In genomic region chr19:9008667-9009066, GRCh38 we compare ENCODE assay signal across 31 cellular contexts. TPM values are rescaled to one million over a fixed set of nuclear protein-coding genes. Genes with fewer than 3 reads are reported as not detected.
"Had no signal": no experiment of that assay in that cellular context is flagged by ENCODE, and none has a peak within 500 bp of the region (broad histone marks: within the 10 kb centered on the region; RNA-seq: fewer than 3 reads in every experiment).

No MANE protein-coding gene starts in this region.

- H3K4me3 ChIP-seq: SJCRH30, SK-N-MC had no signal

- H3K27ac ChIP-seq: brain microvascular endothelial cell, SJCRH30, SK-N-MC had no signal

- H3K4me1 ChIP-seq: SJCRH30 had no signal

- H3K36me3 ChIP-seq: brain microvascular endothelial cell, SJCRH30 had no signal

- H3K27me3 ChIP-seq: brain microvascular endothelial cell had no signal

- H3K4me3 Mint-ChIP-seq: activated CD4-positive, alpha-beta T cell treated with anti-CD3 and anti-CD28 coated beads, Interleukin-2, amount 10 ng/mL, durations not matched to agents 24 days and 14 days; activated CD8-positive, alpha-beta T cell treated with anti-CD3 and anti-CD28 coated beads for 36 hours; activated naive CD8-positive, alpha-beta T cell; activated naive CD8-positive, alpha-beta T cell treated with anti-CD3 and anti-CD28 coated beads, Interleukin-2, amount 50 U/mL, for 24 hours; activated T-cell treated with anti-CD3 and anti-CD28 coated beads, Interleukin-2, amount 50 U/mL, for 72 hours had no signal

- H3K27ac Mint-ChIP-seq: activated CD4-positive, alpha-beta T cell treated with anti-CD3 and anti-CD28 coated beads, Interleukin-2, amount 10 ng/mL, durations not matched to agents 24 days and 14 days; activated CD8-positive, alpha-beta T cell treated with anti-CD3 and anti-CD28 coated beads for 36 hours; activated naive CD8-positive, alpha-beta T cell; activated naive CD8-positive, alpha-beta T cell treated with anti-CD3 and anti-CD28 coated beads, Interleukin-2, amount 50 U/mL, for 24 hours; activated T-cell treated with anti-CD3 and anti-CD28 coated beads, Interleukin-2, amount 50 U/mL, for 72 hours; activated T-helper 2 cell treated with anti-CD3 and anti-CD28 coated beads, Interferon-gamma antibody, Interleukin-2, Interleukin-4, amounts not matched to agents 10 μg/mL and 5 μg/mL and 100 μg/mL, durations not matched to agents 14 hours and 24 hours and 36 hours had no signal

- ATAC-seq: activated CD8-positive, alpha-beta T cell treated with anti-CD3 and anti-CD28 coated beads for 36 hours; activated naive CD8-positive, alpha-beta T cell treated with anti-CD3 and anti-CD28 coated beads, Interleukin-2, amount 50 U/mL, for 24 hours; PC-3 had no signal

- DNase-seq: activated CD4-positive, alpha-beta T cell treated with anti-CD3 and anti-CD28 coated beads, Interleukin-2, amount 10 ng/mL, durations not matched to agents 24 days and 14 days; activated CD4-positive, alpha-beta T cell treated with anti-CD3 and anti-CD28 coated beads, Interleukin-2, amount 50 U/mL, for 4 hours; activated CD8-positive, alpha-beta T cell treated with anti-CD3 and anti-CD28 coated beads for 36 hours; activated gamma-delta T cell; activated naive CD4-positive, alpha-beta T cell treated with Interleukin-2 at 50 U/mL for 16 hours; activated naive CD8-positive, alpha-beta T cell treated with anti-CD3 and anti-CD28 coated beads, Interleukin-2, amount 50 U/mL, for 24 hours; activated T-cell treated with anti-CD3 and anti-CD28 coated beads, Interleukin-2, amount 50 U/mL, for 1 hour; activated T-cell treated with anti-CD3 and anti-CD28 coated beads, Interleukin-2, amount 50 U/mL, for 72 hours; anterior cingulate cortex; brain microvascular endothelial cell; central memory CD4-positive, alpha-beta T cell; NCI-H1048; NCI-H1105 treated with DMSO at 0.1 percent for 48 hours; NCI-H1436; NCI-H1694; NCI-H1930; NCI-H2081 treated with DMSO at 0.1 percent for 48 hours; NCI-H345; NCI-H524 treated with DMSO at 0.1 percent for 48 hours; PC-3; SHP77; SJCRH30; T1000 had no signal

- H3K9me3 ChIP-seq: SJCRH30 had no signal

- H3K36me3 Mint-ChIP-seq: activated naive CD8-positive, alpha-beta T cell had no signal

- H3K4me1 Mint-ChIP-seq: activated CD4-positive, alpha-beta T cell treated with anti-CD3 and anti-CD28 coated beads, Interleukin-2, amount 10 ng/mL, durations not matched to agents 24 days and 14 days; activated naive CD8-positive, alpha-beta T cell treated with anti-CD3 and anti-CD28 coated beads, Interleukin-2, amount 50 U/mL, for 24 hours had no signal

- H3K9me3 Mint-ChIP-seq: activated CD4-positive, alpha-beta T cell treated with anti-CD3 and anti-CD28 coated beads, Interleukin-2, amount 10 ng/mL, durations not matched to agents 24 days and 14 days; activated CD8-positive, alpha-beta T cell treated with anti-CD3 and anti-CD28 coated beads for 36 hours; activated T-cell treated with anti-CD3 and anti-CD28 coated beads, Interleukin-2, amount 50 U/mL, for 72 hours had no signal

- H3K27me3 Mint-ChIP-seq: activated CD4-positive, alpha-beta T cell treated with anti-CD3 and anti-CD28 coated beads, Interleukin-2, amount 10 ng/mL, durations not matched to agents 24 days and 14 days had no signal

RNA-seq across cellular contexts. Expression of gene MUC16, which starts 1.5 kb away (rescaled TPM):
- total RNA-seq: activated CD4-positive, alpha-beta T cell treated with anti-CD3 and anti-CD28 coated beads, Interleukin-2, amount 10 ng/mL, durations not matched to agents 24 days and 14 days; activated CD8-positive, alpha-beta memory T cell treated with anti-CD3 and anti-CD28 coated beads for 36 hours; activated CD8-positive, alpha-beta T cell treated with anti-CD3 and anti-CD28 coated beads for 36 hours; activated T-helper 2 cell treated with anti-CD3 and anti-CD28 coated beads, Interferon-gamma antibody, Interleukin-2, Interleukin-4, amounts not matched to agents 10 μg/mL and 5 μg/mL and 100 μg/mL, durations not matched to agents 14 hours and 24 hours and 36 hours; cerebellum; M059J; SJCRH30; T-helper 1 cell treated with Interleukin-12 subunit alpha and Interleukin-12 subunit beta and Interleukin-4 antibody, amounts not matched to agents 30 ng/mL and 1 ng/mL, for 36 hours; T-helper 2 cell treated with Interferon-gamma antibody and Interleukin-4, amounts not matched to agents 100 ng/mL and 5 ng/mL, for 36 hours had no signal
